8 cellular contexts compared by ENCODE assay signal in the genomic region with DNA sequence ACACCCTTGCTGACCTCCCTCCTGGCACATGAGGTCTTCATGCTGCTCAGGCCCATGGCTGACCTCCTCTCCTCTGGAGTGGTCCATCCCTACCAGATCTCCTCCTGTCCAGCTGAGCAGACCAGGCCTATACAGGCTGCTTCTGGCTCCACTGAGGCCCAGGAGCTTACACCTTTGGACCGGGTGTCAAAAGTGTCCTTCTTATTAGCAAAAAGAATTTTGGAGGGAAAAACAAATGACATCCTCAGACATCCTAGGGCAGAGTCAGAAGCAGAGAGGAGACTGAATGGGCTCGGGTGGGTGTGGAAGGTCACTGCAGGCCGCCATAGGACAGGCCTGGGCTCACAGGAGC. TPM values are rescaled to one million over a fixed set of nuclear protein-coding genes. Genes with fewer than 3 reads are reported as not detected.
DNase-seq lines count a peak whose midpoint lies in the region; ATAC-seq and TF ChIP-seq lines count a peak whose summit lies in the region.

No MANE protein-coding gene starts in this region.

- ATAC-seq in GM21515 (IDR thresholded peaks at IDR 0.05; ENCODE audit: unreplicated experiment) (peak; percentile 5), RWPE2 (ENCODE audit: low read depth) (no peak; the same call in 2 of the 3 replicates), HG03039 (IDR thresholded peaks at IDR 0.05; ENCODE audit: unreplicated experiment) (no peak)

- no peak overlapping the region for H3K4me3 ChIP-seq in RWPE2 (ENCODE audit: severe bottlenecking)
- H3K4me3 ChIP-seq in esophagus (ENCODE audit: low read depth in 1 of 2, low read length in 2 of 2), result no peak overlapping the region
- no peak overlapping the region for H3K4me3 ChIP-seq in prostate gland

- no peaks in the 10 kb centered on the region for H3K36me3 ChIP-seq in RWPE2 (ENCODE audit: low read depth)
- no peaks in the 10 kb centered on the region for H3K36me3 ChIP-seq in esophagus (ENCODE audit: control insufficient read depth in 2 of 2, insufficient read depth in 2 of 2, low read length in 1 of 2)
- H3K36me3 ChIP-seq in prostate gland, result no peaks in the 10 kb centered on the region

- TF ChIP-seq CTCF in RWPE2 (IDR thresholded peaks at IDR 0.05; ENCODE audit: poor library complexity, severe bottlenecking) (no peak), prostate gland (IDR thresholded peaks at IDR 0.05) (no peak)

- H3K9me3 ChIP-seq in RWPE2 (ENCODE audit: severe bottlenecking), result no peaks in the 10 kb centered on the region
- no peaks in the 10 kb centered on the region for H3K9me3 ChIP-seq in esophagus (ENCODE audit: control insufficient read depth in 2 of 2, insufficient read depth in 1 of 2, low read depth in 1 of 2, low read length in 1 of 2)
- H3K9me3 ChIP-seq in prostate gland, result no peaks in the 10 kb centered on the region

- H3K4me1 ChIP-seq in RWPE2 (ENCODE audit: insufficient read depth, poor library complexity, severe bottlenecking) (peaks cover 18% of the 10 kb centered on the region), esophagus (ENCODE audit: control insufficient read depth in 2 of 2, insufficient read depth in 2 of 2, low read length in 1 of 2) (peaks cover 2 to 4% of the 10 kb centered on the region in 2 donors), prostate gland (replicated peaks) (peaks cover 3% of the 10 kb centered on the region)

- no peak for DNase-seq in RWPE2 (ENCODE audit: low spot score)
- DNase-seq in prostate gland (ENCODE audit: low spot score), result no peak
- no peak for DNase-seq in NCI-H1436 (lab: John Stamatoyannopoulos, UW)
- DNase-seq in SHP77 (lab: John Stamatoyannopoulos, UW), result no peak
- DNase-seq in activated effector memory CD4-positive, alpha-beta T cell treated with Interleukin-2 at 50 U/mL for 16 hours, result no peak

- peak overlapping the region; percentile 64 for H3K27ac ChIP-seq in RWPE2 (ENCODE audit: poor library complexity, severe bottlenecking)
- H3K27ac ChIP-seq in esophagus (ENCODE audit: low read depth in 2 of 2, low read length in 1 of 2), result peak overlapping the region; percentile 91 to 97
- peak overlapping the region; percentile 82 to 86 for H3K27ac ChIP-seq in prostate gland

- TF ChIP-seq POLR2A in prostate gland (IDR thresholded peaks at IDR 0.05), result no peak

- H3K27me3 ChIP-seq in RWPE2 (ENCODE audit: insufficient read depth, poor library complexity, severe bottlenecking), result no peaks in the 10 kb centered on the region
- H3K27me3 ChIP-seq in esophagus (ENCODE audit: control insufficient read depth in 1 of 2, insufficient read depth in 2 of 2, low read length in 2 of 2), result no peaks in the 10 kb centered on the region
- no peaks in the 10 kb centered on the region for H3K27me3 ChIP-seq in prostate gland (replicated peaks; ENCODE audit: insufficient read depth)

- WGBS in esophagus, 2 donors, result 66 to 81% methylated on average over 3 of the region's 3 CpGs
- WGBS in prostate gland, result 82% methylated on average over 3 of the region's 3 CpGs

- intact Hi-C loops in prostate gland (cut with DNase I), result loop anchor here (2.0 kb wide), 1 partner anchor 95 kb away; no protein-coding TSS in a partner anchor

RNA-seq across cellular contexts. Expression of a gene that starts 38.1 kb away (rescaled TPM):
- polyA plus RNA-seq in esophagus, result 10 to 100 TPM; 64.4 to 67.1 TPM
- 100 to 1,000 TPM in 1 of 2 donors, 10 to 100 TPM in 1; 45.7 to 116 TPM for total RNA-seq in prostate gland
